ENCODE assay signal across 8 cellular contexts in genomic region chr1:22053018-22053860, GRCh38. TPM values are rescaled to one million over a fixed set of nuclear protein-coding genes. Genes with fewer than 3 reads are reported as not detected.
DNase-seq lines count a peak whose midpoint lies in the region; ATAC-seq and TF ChIP-seq lines count a peak whose summit lies in the region.

No MANE protein-coding gene starts in this region.

- peak; percentile 39 for DNase-seq in BE2C
- peak; percentile 9 to 27 for DNase-seq in activated T-helper 1 cell treated with anti-CD3 and anti-CD28 coated beads, Interleukin-2, amount 50 U/mL, for 16 hours (ENCODE audit: low read depth in 1 of 2, low spot score in 1 of 2)
- peak; percentile 74 for DNase-seq in fibroblast of mammary gland (ENCODE audit: low read depth)
- DNase-seq in naive B cell, result peak; percentile 67
- peak; percentile 44 for DNase-seq in superior temporal gyrus (ENCODE audit: extremely low spot score)

- TF ChIP-seq CTCF in BE2C (IDR thresholded peaks at IDR 0.05; ENCODE audit: low read depth, low read length) (no peak), OCI-LY3 (IDR thresholded peaks at IDR 0.05; ENCODE audit: low read depth, low read length) (no peak), fibroblast of mammary gland (conservative IDR thresholded peaks at IDR 0.05; ENCODE audit: control insufficient read depth, insufficient read depth, low read depth, low read length) (no peak)

- no peaks in the 10 kb centered on the region for H3K9me3 ChIP-seq in BE2C
- H3K9me3 ChIP-seq in OCI-LY3 (ENCODE audit: insufficient read depth, low read length), result no peaks in the 10 kb centered on the region

- no peaks in the 10 kb centered on the region for H3K36me3 ChIP-seq in BE2C
- peaks cover 18% of the 10 kb centered on the region for H3K36me3 ChIP-seq in OCI-LY3 (replicated peaks; ENCODE audit: low read depth, low read length)

- H3K9me3 Mint-ChIP-seq in naive B cell, result peaks cover 0 to 1% (median 0%) of the 10 kb centered on the region in 7 donors

- peaks cover 26 to 69% (median 58%) of the 10 kb centered on the region in 3 donors for H3K4me1 Mint-ChIP-seq in naive B cell

- H3K9ac ChIP-seq in OCI-LY3 (ENCODE audit: low read length), result peak overlapping the region; percentile 86

- H2AFZ ChIP-seq in OCI-LY3 (ENCODE audit: low read depth, low read length), result no peak overlapping the region

- peak overlapping the region; percentile 94 to 98 (median 96) for H3K4me3 Mint-ChIP-seq in naive B cell

- H3K27me3 Mint-ChIP-seq in naive B cell, result peaks cover 0 to 5% (median 4%) of the 10 kb centered on the region in 3 donors

- H3K36me3 Mint-ChIP-seq in naive B cell, result peaks cover 0 to 3% of the 10 kb centered on the region in 2 donors

- H3K4me1 ChIP-seq in BE2C, result no peaks in the 10 kb centered on the region
- H3K4me1 ChIP-seq in OCI-LY3 (ENCODE audit: low read length), result peaks cover 34% of the 10 kb centered on the region

- peak overlapping the region; percentile 67 for H3K27ac ChIP-seq in OCI-LY3 (ENCODE audit: low read length)

- peak; percentile 55 for ATAC-seq in GM19324 (IDR thresholded peaks at IDR 0.05; ENCODE audit: low FRiP score, unreplicated experiment)
- ATAC-seq in HG03442 (IDR thresholded peaks at IDR 0.05; ENCODE audit: unreplicated experiment), result peak; percentile 38
- peak; percentile 35 to 44 for ATAC-seq in naive B cell (ENCODE audit: low read depth in 2 of 2)

- H3K4me3 ChIP-seq in BE2C (ENCODE audit: low read depth, low read length) (peak overlapping the region; percentile 64), OCI-LY3 (ENCODE audit: low read length) (peak overlapping the region; percentile 99), fibroblast of mammary gland (ENCODE audit: control insufficient read depth, low read depth, low read length) (peak overlapping the region; percentile 97)

- peak overlapping the region; percentile 98 to 99 (median 99) for H3K27ac Mint-ChIP-seq in naive B cell

- peaks cover 47% of the 10 kb centered on the region for H4K20me1 ChIP-seq in OCI-LY3 (ENCODE audit: insufficient read depth, low read length)

- peaks cover 57% of the 10 kb centered on the region for H3K79me2 ChIP-seq in OCI-LY3 (ENCODE audit: low read length)

- H3K27me3 ChIP-seq in BE2C (no peaks in the 10 kb centered on the region), OCI-LY3 (ENCODE audit: low read depth, low read length) (no peaks in the 10 kb centered on the region)

- peak overlapping the region; percentile 95 for H3K4me2 ChIP-seq in OCI-LY3 (ENCODE audit: low read length)

RNA-seq across cellular contexts. Expression of gene CDC42, which starts 0.7 kb away (rescaled TPM):
- 79.7 TPM for polyA plus RNA-seq in BE2C (2012; ENCODE audit: insufficient read depth, insufficient read length, low read depth)
- 100 to 1,000 TPM; 165 to 491 (median 378) TPM for polyA plus RNA-seq in naive B cell (ENCODE audit: low read depth in 6 of 6)

RNA-seq across cellular contexts. Expression of gene CELA3A, which starts 51.8 kb away (rescaled TPM):
- polyA plus RNA-seq in BE2C (2012; ENCODE audit: insufficient read depth, insufficient read length, low read depth), result not detected
- not detected for polyA plus RNA-seq in naive B cell (ENCODE audit: low read depth in 6 of 6)

Comparison
In these comparisons a context has a peak if more than half of its experiments do, and no peak if none do; other contexts are left out.
1. Peak in every context shown above with its lines: DNase-seq, ATAC-seq, H3K4me3 ChIP-seq and H3K27ac ChIP-seq.
2. DNase-seq: peak in every context shown above with its lines; median percentile 74 in fibroblast of mammary gland; 67 in naive B cell; 44 in superior temporal gyrus; 39 in BE2C; 18 in activated T-helper 1 cell treated with anti-CD3 and anti-CD28 coated beads, Interleukin-2, amount 50 U/mL, for 16 hours.